6 cellular contexts compared by ENCODE assay signal in the genomic region with DNA sequence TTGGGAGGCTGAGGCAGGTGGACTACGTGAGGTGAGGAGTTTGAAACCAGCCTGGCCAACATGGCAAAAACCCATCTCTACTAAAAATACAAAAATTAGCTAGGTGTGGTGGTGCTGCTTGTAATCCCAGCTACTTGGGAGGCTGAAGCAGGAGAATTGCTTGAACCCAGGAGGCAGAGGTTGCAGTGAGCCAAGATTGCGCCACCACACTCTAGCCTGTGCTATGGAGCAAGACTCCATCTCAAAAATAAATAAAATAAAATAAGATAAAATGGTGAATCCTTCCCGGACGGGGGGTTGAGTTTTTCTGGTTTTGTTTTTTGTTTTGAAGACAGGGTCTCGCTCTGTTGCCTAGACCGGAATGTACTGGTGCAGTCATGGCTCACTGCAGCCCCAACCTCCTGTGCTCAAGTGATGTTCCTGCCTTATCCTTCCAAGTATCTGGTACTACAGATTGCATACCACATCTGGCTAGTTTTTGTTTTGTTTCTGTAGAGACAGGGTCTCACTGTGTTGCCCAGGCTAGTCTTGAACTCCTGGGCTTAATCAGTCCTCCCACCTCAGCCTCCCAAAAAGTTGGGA. TPM values are rescaled to one million over a fixed set of nuclear protein-coding genes. Genes with fewer than 3 reads are reported as not detected.
"Had no signal": no experiment of that assay in that cellular context is flagged by ENCODE, and none has a peak within 500 bp of the region (broad histone marks: within the 10 kb centered on the region; RNA-seq: fewer than 3 reads in every experiment).

No MANE protein-coding gene starts in this region.

RNA-seq across cellular contexts. Expression of a gene that starts 14.7 kb away (rescaled TPM):
- total RNA-seq: body of pancreas, myocyte had no signal

RNA-seq across cellular contexts. Expression of a gene that starts 27.4 kb away (rescaled TPM):
- total RNA-seq: cerebellum, fibroblast of villous mesenchyme, myocyte, neural crest cell, occipital lobe had no signal
